1 cellular context compared by ENCODE assay signal in the genomic region with DNA sequence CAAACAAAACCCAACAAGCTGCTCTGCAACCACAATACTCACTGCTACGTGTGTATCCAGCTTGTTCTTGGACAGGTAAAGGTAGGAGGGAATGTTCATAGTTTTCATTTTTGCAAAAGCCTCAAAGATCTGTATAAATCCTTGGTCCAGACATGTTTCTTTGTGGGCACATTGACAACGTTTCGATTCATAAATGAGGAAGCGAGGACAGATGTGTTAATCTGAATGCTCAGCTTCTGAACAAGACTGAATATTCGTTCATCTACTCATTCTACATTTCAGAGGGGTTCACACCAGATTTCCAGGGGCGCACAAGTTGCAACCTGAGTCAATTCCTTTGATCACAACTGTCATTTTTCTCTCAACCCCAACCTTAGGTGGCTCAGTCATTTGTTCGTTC.
TF ChIP-seq lines count a peak whose summit lies in the region.

No MANE protein-coding gene starts in this region.

TF ChIP-seq in GM23338, 12 proteins besides CTCF, POLR2A, EP300 and RAD21 (continued from another document):
- TF ChIP-seq, protein P1, sequence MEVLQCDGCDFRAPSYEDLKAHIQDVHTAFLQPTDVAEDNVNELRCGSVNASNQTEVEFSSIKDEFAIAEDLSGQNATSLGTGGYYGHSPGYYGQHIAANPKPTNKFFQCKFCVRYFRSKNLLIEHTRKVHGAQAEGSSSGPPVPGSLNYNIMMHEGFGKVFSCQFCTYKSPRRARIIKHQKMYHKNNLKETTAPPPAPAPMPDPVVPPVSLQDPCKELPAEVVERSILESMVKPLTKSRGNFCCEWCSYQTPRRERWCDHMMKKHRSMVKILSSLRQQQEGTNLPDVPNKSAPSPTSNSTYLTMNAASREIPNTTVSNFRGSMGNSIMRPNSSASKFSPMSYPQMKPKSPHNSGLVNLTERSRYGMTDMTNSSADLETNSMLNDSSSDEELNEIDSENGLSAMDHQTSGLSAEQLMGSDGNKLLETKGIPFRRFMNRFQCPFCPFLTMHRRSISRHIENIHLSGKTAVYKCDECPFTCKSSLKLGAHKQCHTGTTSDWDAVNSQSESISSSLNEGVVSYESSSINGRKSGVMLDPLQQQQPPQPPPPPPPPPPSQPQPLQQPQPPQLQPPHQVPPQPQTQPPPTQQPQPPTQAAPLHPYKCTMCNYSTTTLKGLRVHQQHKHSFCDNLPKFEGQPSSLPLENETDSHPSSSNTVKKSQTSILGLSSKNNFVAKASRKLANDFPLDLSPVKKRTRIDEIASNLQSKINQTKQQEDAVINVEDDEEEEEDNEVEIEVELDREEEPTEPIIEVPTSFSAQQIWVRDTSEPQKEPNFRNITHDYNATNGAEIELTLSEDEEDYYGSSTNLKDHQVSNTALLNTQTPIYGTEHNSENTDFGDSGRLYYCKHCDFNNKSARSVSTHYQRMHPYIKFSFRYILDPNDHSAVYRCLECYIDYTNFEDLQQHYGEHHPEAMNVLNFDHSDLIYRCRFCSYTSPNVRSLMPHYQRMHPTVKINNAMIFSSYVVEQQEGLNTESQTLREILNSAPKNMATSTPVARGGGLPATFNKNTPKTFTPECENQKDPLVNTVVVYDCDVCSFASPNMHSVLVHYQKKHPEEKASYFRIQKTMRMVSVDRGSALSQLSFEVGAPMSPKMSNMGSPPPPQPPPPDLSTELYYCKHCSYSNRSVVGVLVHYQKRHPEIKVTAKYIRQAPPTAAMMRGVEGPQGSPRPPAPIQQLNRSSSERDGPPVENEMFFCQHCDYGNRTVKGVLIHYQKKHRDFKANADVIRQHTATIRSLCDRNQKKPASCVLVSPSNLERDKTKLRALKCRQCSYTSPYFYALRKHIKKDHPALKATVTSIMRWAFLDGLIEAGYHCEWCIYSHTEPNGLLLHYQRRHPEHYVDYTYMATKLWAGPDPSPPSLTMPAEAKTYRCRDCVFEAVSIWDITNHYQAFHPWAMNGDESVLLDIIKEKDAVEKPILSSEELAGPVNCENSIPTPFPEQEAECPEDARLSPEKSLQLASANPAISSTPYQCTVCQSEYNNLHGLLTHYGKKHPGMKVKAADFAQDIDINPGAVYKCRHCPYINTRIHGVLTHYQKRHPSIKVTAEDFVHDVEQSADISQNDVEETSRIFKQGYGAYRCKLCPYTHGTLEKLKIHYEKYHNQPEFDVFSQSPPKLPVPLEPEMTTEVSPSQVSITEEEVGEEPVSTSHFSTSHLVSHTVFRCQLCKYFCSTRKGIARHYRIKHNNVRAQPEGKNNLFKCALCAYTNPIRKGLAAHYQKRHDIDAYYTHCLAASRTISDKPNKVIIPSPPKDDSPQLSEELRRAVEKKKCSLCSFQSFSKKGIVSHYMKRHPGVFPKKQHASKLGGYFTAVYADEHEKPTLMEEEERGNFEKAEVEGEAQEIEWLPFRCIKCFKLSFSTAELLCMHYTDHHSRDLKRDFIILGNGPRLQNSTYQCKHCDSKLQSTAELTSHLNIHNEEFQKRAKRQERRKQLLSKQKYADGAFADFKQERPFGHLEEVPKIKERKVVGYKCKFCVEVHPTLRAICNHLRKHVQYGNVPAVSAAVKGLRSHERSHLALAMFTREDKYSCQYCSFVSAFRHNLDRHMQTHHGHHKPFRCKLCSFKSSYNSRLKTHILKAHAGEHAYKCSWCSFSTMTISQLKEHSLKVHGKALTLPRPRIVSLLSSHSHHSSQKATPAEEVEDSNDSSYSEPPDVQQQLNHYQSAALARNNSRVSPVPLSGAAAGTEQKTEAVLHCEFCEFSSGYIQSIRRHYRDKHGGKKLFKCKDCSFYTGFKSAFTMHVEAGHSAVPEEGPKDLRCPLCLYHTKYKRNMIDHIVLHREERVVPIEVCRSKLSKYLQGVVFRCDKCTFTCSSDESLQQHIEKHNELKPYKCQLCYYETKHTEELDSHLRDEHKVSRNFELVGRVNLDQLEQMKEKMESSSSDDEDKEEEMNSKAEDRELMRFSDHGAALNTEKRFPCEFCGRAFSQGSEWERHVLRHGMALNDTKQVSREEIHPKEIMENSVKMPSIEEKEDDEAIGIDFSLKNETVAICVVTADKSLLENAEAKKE (CRISPR knock-in tag; IDR thresholded peaks at IDR 0.05), result no peak
- TF ChIP-seq, protein P2, sequence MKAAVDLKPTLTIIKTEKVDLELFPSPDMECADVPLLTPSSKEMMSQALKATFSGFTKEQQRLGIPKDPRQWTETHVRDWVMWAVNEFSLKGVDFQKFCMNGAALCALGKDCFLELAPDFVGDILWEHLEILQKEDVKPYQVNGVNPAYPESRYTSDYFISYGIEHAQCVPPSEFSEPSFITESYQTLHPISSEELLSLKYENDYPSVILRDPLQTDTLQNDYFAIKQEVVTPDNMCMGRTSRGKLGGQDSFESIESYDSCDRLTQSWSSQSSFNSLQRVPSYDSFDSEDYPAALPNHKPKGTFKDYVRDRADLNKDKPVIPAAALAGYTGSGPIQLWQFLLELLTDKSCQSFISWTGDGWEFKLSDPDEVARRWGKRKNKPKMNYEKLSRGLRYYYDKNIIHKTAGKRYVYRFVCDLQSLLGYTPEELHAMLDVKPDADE (IDR thresholded peaks at IDR 0.05), result no peak
- TF ChIP-seq EZH2 (IDR thresholded peaks at IDR 0.05; ENCODE audit: low read depth, unreplicated experiment) (no peak), STAT1 (IDR thresholded peaks at IDR 0.05; ENCODE audit: unreplicated experiment) (no peak)
